25 cellular contexts compared by ENCODE assay signal in the genomic region with DNA sequence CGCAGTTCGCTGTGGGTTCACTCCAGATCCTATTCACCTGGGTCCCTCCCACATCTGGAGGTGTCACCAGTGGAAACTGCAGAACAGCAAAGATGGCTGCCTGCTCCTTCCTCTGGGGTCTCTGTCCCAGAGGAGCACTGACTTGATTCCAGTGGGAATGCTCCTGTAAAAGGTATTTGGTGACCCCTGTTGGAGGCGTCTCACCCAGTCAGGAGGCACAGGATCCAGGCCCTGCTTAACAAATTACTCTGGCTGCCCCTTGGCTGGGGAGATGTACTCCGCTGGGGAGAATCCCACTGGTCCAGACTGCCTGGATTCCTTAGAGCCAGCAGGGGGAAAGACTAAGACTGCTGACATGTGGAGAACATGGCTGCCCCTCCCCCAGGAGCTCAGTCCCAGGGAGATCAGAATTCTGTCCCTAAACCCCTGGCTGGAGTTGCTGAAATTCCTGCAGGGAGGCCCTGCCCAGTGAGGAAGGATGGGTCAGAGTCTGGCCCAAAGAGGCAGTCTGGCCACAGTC.
"Had no signal": no experiment of that assay in that cellular context is flagged by ENCODE, and none has a peak within 500 bp of the region (broad histone marks: within the 10 kb centered on the region; RNA-seq: fewer than 3 reads in every experiment).

No MANE protein-coding gene starts in this region.

- H3K36me3 ChIP-seq: heart left ventricle, lower lobe of right lung, ovary, right atrium auricular region, suprapubic skin, thoracic aorta, tibial artery, upper lobe of right lung had no signal

- ATAC-seq: heart left ventricle; left cardiac atrium; left lobe of liver; left ventricle myocardium superior; lower lobe of right lung; natural killer cell; sciatic nerve; stimulated activated effector memory CD8-positive, alpha-beta T cell treated with anti-CD3 and anti-CD28 coated beads, Interleukin-12 subunit alpha, Interleukin-12 subunit beta, amount 100 ng/mL, for 72 hours; upper lobe of right lung had no signal

- H3K27me3 ChIP-seq: ovary, right atrium auricular region, suprapubic skin, tibial artery, upper lobe of right lung had no signal

- DNase-seq: heart left ventricle; hypothalamus; immature natural killer cell; kidney glomerular epithelial cell; left cardiac atrium; left ventricle myocardium superior; lower lobe of right lung; mammary epithelial cell; mesenchymal stem cell; naive B cell; natural killer cell; ovary; stimulated activated CD4-positive, alpha-beta T cell treated with anti-CD3 and anti-CD28 coated beads, Interleukin-4, amount 100 ng/mL, for 24 hours; stimulated activated naive CD4-positive, alpha-beta T cell; tibial artery; upper lobe of right lung had no signal

- H3K27ac ChIP-seq: heart left ventricle, lower lobe of right lung, ovary, right atrium auricular region, skin epidermis, suprapubic skin, thoracic aorta, tibial artery, upper lobe of right lung had no signal

- H3K9me3 ChIP-seq: lower lobe of right lung, ovary, right atrium auricular region, suprapubic skin, thoracic aorta, tibial artery, upper lobe of right lung had no signal

- FAIRE-seq: keratinocyte, urothelium cell line had no signal

- H3K4me3 ChIP-seq: heart left ventricle, lower lobe of right lung, ovary, right atrium auricular region, skin epidermis, suprapubic skin, thoracic aorta, tibial artery, upper lobe of right lung had no signal

- H3K4me1 ChIP-seq: heart left ventricle, lower lobe of right lung, right atrium auricular region, suprapubic skin, tibial artery, upper lobe of right lung had no signal
